8 cellular contexts compared by ENCODE assay signal in the genomic region with DNA sequence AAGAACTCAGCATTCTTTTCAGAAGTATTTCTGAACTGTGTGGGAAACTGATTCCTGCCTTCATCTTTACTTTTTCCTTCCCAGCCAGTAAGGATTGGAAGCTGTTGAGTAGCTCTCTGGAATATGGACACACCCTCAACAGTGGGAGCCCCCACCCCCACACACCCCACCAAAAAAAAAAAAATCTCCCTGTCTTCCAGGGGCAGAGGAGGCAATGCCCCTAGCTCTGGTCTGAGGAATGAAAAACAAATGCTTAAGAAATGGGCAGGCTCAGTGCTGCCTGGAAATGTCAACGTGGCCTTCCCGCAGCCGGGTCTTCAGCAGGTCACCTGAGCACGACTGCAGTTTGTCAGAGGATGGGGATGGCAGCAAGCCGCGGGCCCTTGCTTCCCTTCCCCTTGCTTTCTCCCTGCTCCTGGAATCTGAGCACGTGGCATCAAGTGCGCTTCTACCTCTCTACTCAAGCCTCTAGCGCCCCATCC. TPM values are rescaled to one million over a fixed set of nuclear protein-coding genes. Genes with fewer than 3 reads are reported as not detected.
DNase-seq lines count a peak whose midpoint lies in the region; ATAC-seq and TF ChIP-seq lines count a peak whose summit lies in the region.

No MANE protein-coding gene starts in this region.

- H3K4me3 ChIP-seq in lung = peak overlapping the region; percentile 28

- H3K4me1 ChIP-seq in lung (ENCODE audit: control insufficient read depth in 2 of 2, insufficient read depth in 2 of 2, low read length in 2 of 2) = peaks cover 0 to 12% of the 10 kb centered on the region in 2 donors

- TF ChIP-seq CTCF in lung (IDR thresholded peaks at IDR 0.05; ENCODE audit: control extremely low read depth, extremely low read depth) = no peak

- no peaks in the 10 kb centered on the region for H3K36me3 Mint-ChIP-seq in activated naive CD8-positive, alpha-beta T cell treated with anti-CD3 and anti-CD28 coated beads, Interleukin-2, amount 50 U/mL, for 24 hours (ENCODE audit: low read depth)

- WGBS in lung, 2 donors = 4 to 6% methylated on average over 9 of the region's 9 CpGs

- no peaks in the 10 kb centered on the region for H3K9me3 ChIP-seq in lung (ENCODE audit: control insufficient read depth in 2 of 2, insufficient read depth in 1 of 2, low read length in 1 of 2)

- no peaks in the 10 kb centered on the region for H3K27me3 ChIP-seq in lung (ENCODE audit: control insufficient read depth, insufficient read depth)

- DNase-seq in NCI-H187 treated with DMSO at 0.1 percent for 48 hours (lab: John Stamatoyannopoulos, UW) (peak; percentile 39), NCI-H187 (lab: John Stamatoyannopoulos, UW) (no peak), lung (ENCODE audit: low spot score) (no peak), foreskin melanocyte (no peak)
- no peak for DNase-seq in activated naive CD8-positive, alpha-beta T cell treated with anti-CD3 and anti-CD28 coated beads, Interleukin-2, amount 50 U/mL, for 24 hours

- peak overlapping the region; percentile 95 for H3K27ac Mint-ChIP-seq in activated naive CD8-positive, alpha-beta T cell treated with anti-CD3 and anti-CD28 coated beads, Interleukin-2, amount 50 U/mL, for 24 hours

- H3K4me1 Mint-ChIP-seq in activated naive CD8-positive, alpha-beta T cell treated with anti-CD3 and anti-CD28 coated beads, Interleukin-2, amount 50 U/mL, for 24 hours = peaks cover 53% of the 10 kb centered on the region

- no peak overlapping the region for H3K4me3 Mint-ChIP-seq in activated naive CD8-positive, alpha-beta T cell treated with anti-CD3 and anti-CD28 coated beads, Interleukin-2, amount 50 U/mL, for 24 hours

- ATAC-seq in HG02852 (IDR thresholded peaks at IDR 0.05; ENCODE audit: unreplicated experiment) (peak; percentile 18), lung (ENCODE audit: insufficient read depth, low FRiP score) (no peak), HG02623 (IDR thresholded peaks at IDR 0.05; ENCODE audit: unreplicated experiment) (no peak), HG02970 (IDR thresholded peaks at IDR 0.05; ENCODE audit: low FRiP score, unreplicated experiment) (no peak)
- ATAC-seq in activated naive CD8-positive, alpha-beta T cell treated with anti-CD3 and anti-CD28 coated beads, Interleukin-2, amount 50 U/mL, for 24 hours = peak; percentile 9

- H3K9me3 Mint-ChIP-seq in activated naive CD8-positive, alpha-beta T cell treated with anti-CD3 and anti-CD28 coated beads, Interleukin-2, amount 50 U/mL, for 24 hours = no peaks in the 10 kb centered on the region

- peak overlapping the region in 1 of 2 donors; percentile 52 for H3K27ac ChIP-seq in lung (ENCODE audit: low read depth in 1 of 2, low read length in 1 of 2)

- peaks cover 0 to 10% of the 10 kb centered on the region in 2 donors for H3K36me3 ChIP-seq in lung (ENCODE audit: control insufficient read depth in 2 of 2, insufficient read depth in 2 of 2, low read length in 2 of 2)

- H3K27me3 Mint-ChIP-seq in activated naive CD8-positive, alpha-beta T cell treated with anti-CD3 and anti-CD28 coated beads, Interleukin-2, amount 50 U/mL, for 24 hours = peaks cover 36% of the 10 kb centered on the region

RNA-seq across cellular contexts. Expression of a gene that starts 0.5 kb away (rescaled TPM):
- 10 to 100 TPM; 12.3 to 13.6 TPM for total RNA-seq in lung
- polyA plus RNA-seq in lung = 10 to 100 TPM; 16.4 to 26.6 TPM

RNA-seq across cellular contexts. Expression of a gene that starts 14.6 kb away (rescaled TPM):
- total RNA-seq in lung = 10 to 100 TPM in 1 of 2 donors, 1 to 10 TPM in 1; 9.7 to 14.8 TPM
- 1 to 10 TPM; 3.7 to 8.3 TPM for polyA plus RNA-seq in lung

Comparison
In these comparisons a context has a peak if more than half of its experiments do, and no peak if none do; other contexts are left out.
1. ATAC-seq: peak in HG02852 (single experiment) and activated naive CD8-positive, alpha-beta T cell treated with anti-CD3 and anti-CD28 coated beads, Interleukin-2, amount 50 U/mL, for 24 hours (single experiment); none in lung (single experiment), HG02623 (single experiment) and HG02970 (single experiment).